Comparison of ENCODE assay signal across 1 cellular context in genomic region chr2:113869253-113869652, GRCh38.
TF ChIP-seq lines count a peak whose summit lies in the region.

No MANE protein-coding gene starts in this region.

TF ChIP-seq in IMR-90, 13 proteins besides CTCF, POLR2A, EP300 and RAD21 (continued from another document):
- TF ChIP-seq MXI1 (IDR thresholded peaks at IDR 0.05; ENCODE audit: borderline replicate concordance, low read depth, low read length) (no peak), FOS (IDR thresholded peaks at IDR 0.05; ENCODE audit: low read depth, low read length) (no peak), CHD1 (IDR thresholded peaks at IDR 0.05; ENCODE audit: low read depth, low read length) (no peak), RCOR1 (IDR thresholded peaks at IDR 0.05; ENCODE audit: insufficient replicate concordance, low read length) (no peak), CEBPB (IDR thresholded peaks at IDR 0.05; ENCODE audit: low read depth, low read length) (no peak), BHLHE40 (IDR thresholded peaks at IDR 0.05; ENCODE audit: low read depth, low read length) (no peak), RFX5 (IDR thresholded peaks at IDR 0.05; ENCODE audit: low read depth, low read length) (no peak), ELK1 (IDR thresholded peaks at IDR 0.05; ENCODE audit: borderline replicate concordance, low read depth, low read length) (no peak), MAFK (IDR thresholded peaks at IDR 0.05; ENCODE audit: low read depth, low read length) (no peak), NFE2L2 (IDR thresholded peaks at IDR 0.05; ENCODE audit: low read depth, low read length) (no peak)
TF ChIP-seq in IMR-90: peak in this region for 0.
